In genomic region chr10:132107947-132108877, GRCh38 we compare ENCODE assay signal across 24 cellular contexts. TPM values are rescaled to one million over a fixed set of nuclear protein-coding genes. Genes with fewer than 3 reads are reported as not detected.
DNase-seq lines count a peak whose midpoint lies in the region; TF ChIP-seq lines count a peak whose summit lies in the region.
"Had no signal": no experiment of that assay in that cellular context is flagged by ENCODE, and none has a peak within 500 bp of the region (broad histone marks: within the 10 kb centered on the region; RNA-seq: fewer than 3 reads in every experiment).

No MANE protein-coding gene starts in this region.

- no peak overlapping the region for H3K27ac ChIP-seq in H9 (ENCODE audit: insufficient read length, low read depth, low read length)
- no peak overlapping the region for H3K27ac ChIP-seq in esophagus muscularis mucosa (replicated peaks in 1 of 4)
- H3K27ac ChIP-seq: A549, ovary, transverse colon, VCaP had no signal

- no peak overlapping the region for H3K14ac ChIP-seq in H9 (ENCODE audit: insufficient read depth, low read length)

- intact Hi-C loops in esophagus muscularis mucosa (cut with DNase I) = no loop called here

- no peak for TF ChIP-seq POLR2A in esophagus muscularis mucosa (IDR thresholded peaks at IDR 0.05; ENCODE audit: low read depth)

- no peak overlapping the region for H2BK120ac ChIP-seq in H9 (ENCODE audit: low read depth, low read length, poor library complexity, severe bottlenecking)

- H4K5ac ChIP-seq in H9 (ENCODE audit: insufficient read length, low read depth, low read length) = no peak overlapping the region

- no peak overlapping the region for H2AK5ac ChIP-seq in H9 (ENCODE audit: insufficient read length, low read length)

- H3K27ac Mint-ChIP-seq in H9 = no peak overlapping the region
- H3K27ac Mint-ChIP-seq: dendritic cell treated with granulocyte-macrophage colony-stimulating factor and Interleukin-4, amounts not matched to agents 40 ng/mL and 50 ng/mL, for 4 days; mesothelial cell of epicardium; naive thymus-derived CD8-positive, alpha-beta T cell; stimulated activated naive CD8-positive, alpha-beta T cell treated with anti-CD3 and anti-CD28 coated beads, Interleukin-15, Interleukin-2, amounts not matched to agents 100 ng/mL and 50 ng/mL, for 24 hours; T-helper 2 cell treated with Interferon-gamma antibody and Interleukin-4, amounts not matched to agents 5 μg/mL and 100 μg/mL, for 36 hours had no signal

- H2AFZ ChIP-seq in H9 (ENCODE audit: low read length) = no peak overlapping the region

- H2BK15ac ChIP-seq in H9 (ENCODE audit: low read depth, low read length) = no peak overlapping the region

- no peaks in the 10 kb centered on the region for H3K23me2 ChIP-seq in H9 (ENCODE audit: insufficient read length, low read depth, low read length, poor library complexity, severe bottlenecking)

- no peaks in the 10 kb centered on the region for H3K27me3 ChIP-seq in H9 (ENCODE audit: insufficient read depth, low read length)
- H3K27me3 ChIP-seq in esophagus muscularis mucosa = no peaks in the 10 kb centered on the region
- H3K27me3 ChIP-seq: BE2C, ovary, transverse colon had no signal

- no peak for TF ChIP-seq CTCF in H9 (conservative IDR thresholded peaks at IDR 0.05)
- TF ChIP-seq CTCF in esophagus muscularis mucosa (IDR thresholded peaks at IDR 0.05) = no peak

- no peak overlapping the region for H3K56ac ChIP-seq in H9 (ENCODE audit: insufficient read length, low read depth, low read length)

- H3K4me3 ChIP-seq in esophagus muscularis mucosa = no peak overlapping the region
- H3K4me3 ChIP-seq: A549, ovary, transverse colon had no signal

- WGBS in H9 (ENCODE audit: extremely low coverage, insufficient read length, low lambda C conversion rate) = no CpG with 5 or more reads among the region's 13 CpGs
- 84% methylated on average over 13 of the region's 13 CpGs for WGBS in esophagus muscularis mucosa

- peaks cover 0 to 2% (median 0%) of the 10 kb centered on the region in 3 experiments; a peak in 1 of 7 replicates for H3K36me3 Mint-ChIP-seq in H9 (ENCODE audit: insufficient read depth in 1 of 3, low read depth in 3 of 3)
- H3K36me3 Mint-ChIP-seq: mesothelial cell of epicardium; naive thymus-derived CD8-positive, alpha-beta T cell had no signal

- H3K18ac ChIP-seq in H9 (ENCODE audit: insufficient read length, low read depth, low read length) = no peak overlapping the region

- H3K36me3 ChIP-seq in esophagus muscularis mucosa = peaks cover 0 to 6% (median 0%) of the 10 kb centered on the region in 4 donors
- H3K36me3 ChIP-seq: BE2C, ovary, transverse colon had no signal

- no peak overlapping the region for H3K4ac ChIP-seq in H9 (ENCODE audit: low read depth, low read length)

- H3K9me3 Mint-ChIP-seq in H9 = no peaks in the 10 kb centered on the region
- H3K9me3 Mint-ChIP-seq: dendritic cell treated with granulocyte-macrophage colony-stimulating factor and Interleukin-4, amounts not matched to agents 40 ng/mL and 50 ng/mL, for 4 days; mesothelial cell of epicardium; naive thymus-derived CD8-positive, alpha-beta T cell; stimulated activated naive CD8-positive, alpha-beta T cell treated with anti-CD3 and anti-CD28 coated beads, Interleukin-15, Interleukin-2, amounts not matched to agents 100 ng/mL and 50 ng/mL, for 24 hours; T-helper 2 cell treated with Interferon-gamma antibody and Interleukin-4, amounts not matched to agents 5 μg/mL and 100 μg/mL, for 36 hours had no signal

- no peaks in the 10 kb centered on the region for H3K79me1 ChIP-seq in H9 (ENCODE audit: insufficient read depth, low read depth, low read length, poor library complexity, severe bottlenecking)

- no peak overlapping the region for H2BK12ac ChIP-seq in H9 (ENCODE audit: insufficient read length, low read depth, low read length)

- H3K79me2 ChIP-seq in H9 (ENCODE audit: insufficient read depth, low read length) = no peaks in the 10 kb centered on the region

- H3T11ph ChIP-seq in H9 (ENCODE audit: low read length) = no peak overlapping the region

- H4K20me1 ChIP-seq in H9 (ENCODE audit: control insufficient read depth, insufficient read depth, insufficient read length) = no peaks in the 10 kb centered on the region

- no peak overlapping the region for H4K8ac ChIP-seq in H9 (replicated peaks; ENCODE audit: insufficient read length, low read depth, low read length)

- H2BK5ac ChIP-seq in H9 (ENCODE audit: insufficient read length, low read length) = no peak overlapping the region

- H3K4me2 ChIP-seq in H9 (ENCODE audit: insufficient read depth, insufficient read length, low read length) = no peak overlapping the region
- H3K4me2 ChIP-seq: A549 had no signal

- H3K9me3 ChIP-seq in H9 (ENCODE audit: control insufficient read depth, low read depth, low read length) (no peaks in the 10 kb centered on the region), esophagus muscularis mucosa (no peaks in the 10 kb centered on the region)
- H3K9me3 ChIP-seq: A549, BE2C, ovary, transverse colon had no signal

- H3K9ac ChIP-seq in H9 (ENCODE audit: extremely low read depth, insufficient read length, low read length) = no peak overlapping the region

- H4K91ac ChIP-seq in H9 (ENCODE audit: insufficient read length, low read depth, low read length) = no peak overlapping the region

- peaks cover 1% of the 10 kb centered on the region; the same call in 1 of the 2 replicates for H3K27me3 Mint-ChIP-seq in H9 (ENCODE audit: low read depth)
- H3K27me3 Mint-ChIP-seq: stimulated activated naive CD8-positive, alpha-beta T cell treated with anti-CD3 and anti-CD28 coated beads, Interleukin-15, Interleukin-2, amounts not matched to agents 100 ng/mL and 50 ng/mL, for 24 hours had no signal

- no peak overlapping the region for H3K4me3 Mint-ChIP-seq in H9
- H3K4me3 Mint-ChIP-seq: dendritic cell treated with granulocyte-macrophage colony-stimulating factor and Interleukin-4, amounts not matched to agents 40 ng/mL and 50 ng/mL, for 4 days; mesothelial cell of epicardium; naive thymus-derived CD8-positive, alpha-beta T cell; stimulated activated naive CD8-positive, alpha-beta T cell treated with anti-CD3 and anti-CD28 coated beads, Interleukin-15, Interleukin-2, amounts not matched to agents 100 ng/mL and 50 ng/mL, for 24 hours; T-helper 2 cell treated with Interferon-gamma antibody and Interleukin-4, amounts not matched to agents 5 μg/mL and 100 μg/mL, for 36 hours had no signal

- DNase-seq in activated T-cell treated with anti-CD3 and anti-CD28 coated beads, Interleukin-2, amount 50 U/mL, for 1 hour = peak; percentile 4
- DNase-seq in activated T-cell treated with anti-CD3 and anti-CD28 coated beads for 4 hours (no peak), H9 (peak; percentile 18), islet precursor cell (peak; percentile 50), NCI-H748 treated with DMSO at 0.1 percent for 48 hours (lab: John Stamatoyannopoulos, UW) (no peak), esophagus muscularis mucosa (ENCODE audit: extremely low spot score) (no peak)
- peak; percentile 18 for DNase-seq in stimulated activated CD8-positive, alpha-beta memory T cell treated with anti-CD3 and anti-CD28 coated beads, Interleukin-4, amount 100 ng/mL, for 48 hours
- DNase-seq in activated effector memory CD4-positive, alpha-beta T cell treated with anti-CD3 and anti-CD28 coated beads, Interleukin-2, amount 50 U/mL, for 16 hours = no peak
- DNase-seq: activated CD4-positive, alpha-beta T cell treated with anti-CD3 and anti-CD28 coated beads, Interleukin-2, amount 50 U/mL, for 1 hour; activated naive CD4-positive, alpha-beta T cell; DMS53; GDM1; NCI-H1694 treated with DMSO at 0.1 percent for 48 hours; transverse colon had no signal

- no peak overlapping the region for H3K23ac ChIP-seq in H9 (ENCODE audit: insufficient read length, low read depth, low read length)

- TF ChIP-seq EP300 in esophagus muscularis mucosa (IDR thresholded peaks at IDR 0.05) = no peak

- H3K4me1 ChIP-seq in H9 (ENCODE audit: insufficient read depth, low read length) (no peaks in the 10 kb centered on the region), esophagus muscularis mucosa (peaks cover 0 to 6% (median 0%) of the 10 kb centered on the region in 4 donors)
- H3K4me1 ChIP-seq: A549, BE2C, transverse colon had no signal

- H3K4me1 Mint-ChIP-seq in H9 = no peaks in the 10 kb centered on the region; a peak in 1 of 4 replicates
- H3K4me1 Mint-ChIP-seq: mesothelial cell of epicardium; naive thymus-derived CD8-positive, alpha-beta T cell had no signal

- no peak overlapping the region for H2BK20ac ChIP-seq in H9 (ENCODE audit: low read depth, low read length, poor library complexity, severe bottlenecking)

RNA-seq across cellular contexts. Expression of gene JAKMIP3, which starts 42.5 kb away (rescaled TPM):
- total RNA-seq in H9 (2021) (0.50 and 0.55 TPM in 2 replicates), esophagus muscularis mucosa (1 to 10 TPM in 2 of 4 donors, under 1 TPM in 2; 0.66 to 1.6 (median 0.97) TPM)
- total RNA-seq: LHCN-M2 had no signal

Comparison
In these comparisons a context has a peak if more than half of its experiments do, and no peak if none do; other contexts are left out.
1. DNase-seq: peak in activated T-cell treated with anti-CD3 and anti-CD28 coated beads, Interleukin-2, amount 50 U/mL, for 1 hour (single experiment), H9 (single experiment), islet precursor cell (single experiment) and stimulated activated CD8-positive, alpha-beta memory T cell treated with anti-CD3 and anti-CD28 coated beads, Interleukin-4, amount 100 ng/mL, for 48 hours (single experiment); none in activated T-cell treated with anti-CD3 and anti-CD28 coated beads for 4 hours (single experiment), NCI-H748 treated with DMSO at 0.1 percent for 48 hours (single experiment), esophagus muscularis mucosa (single experiment) and activated effector memory CD4-positive, alpha-beta T cell treated with anti-CD3 and anti-CD28 coated beads, Interleukin-2, amount 50 U/mL, for 16 hours (single experiment).